16 cellular contexts compared by ENCODE assay signal in genomic region chr15:26971303-26972018, GRCh38. TPM values are rescaled to one million over a fixed set of nuclear protein-coding genes. Genes with fewer than 3 reads are reported as not detected.
DNase-seq lines count a peak whose midpoint lies in the region; ATAC-seq and TF ChIP-seq lines count a peak whose summit lies in the region.
"Had no signal": no experiment of that assay in that cellular context is flagged by ENCODE, and none has a peak within 500 bp of the region (broad histone marks: within the 10 kb centered on the region; RNA-seq: fewer than 3 reads in every experiment).

No MANE protein-coding gene starts in this region.

- H3K36me3 ChIP-seq in GM23338 (ENCODE audit: insufficient read depth), result no peaks in the 10 kb centered on the region
- H3K36me3 ChIP-seq in SJCRH30, result no peaks in the 10 kb centered on the region
- no peaks in the 10 kb centered on the region for H3K36me3 ChIP-seq in iPS-15b (ENCODE audit: control insufficient read depth, insufficient read depth, low read length)
- no peaks in the 10 kb centered on the region for H3K36me3 ChIP-seq in effector memory CD4-positive, alpha-beta T cell (ENCODE audit: control insufficient read depth, insufficient read depth, low read length)
- H3K36me3 ChIP-seq: lower lobe of right lung, stomach had no signal

- peaks cover 15% of the 10 kb centered on the region for H3K4me1 Mint-ChIP-seq in GM23338
- H3K4me1 Mint-ChIP-seq in activated CD8-positive, alpha-beta T cell treated with anti-CD3 and anti-CD28 coated beads for 36 hours (ENCODE audit: low read depth), result no peaks in the 10 kb centered on the region

- peak overlapping the region; percentile 94 for H3K4me2 ChIP-seq in GM23338

- H3K9me3 ChIP-seq in SJCRH30 (replicated peaks) (no peaks in the 10 kb centered on the region), iPS-15b (ENCODE audit: control insufficient read depth, insufficient read depth, low read length) (no peaks in the 10 kb centered on the region)
- no peaks in the 10 kb centered on the region for H3K9me3 ChIP-seq in effector memory CD4-positive, alpha-beta T cell (ENCODE audit: control insufficient read depth, low read length)
- H3K9me3 ChIP-seq: lower lobe of right lung had no signal

- TF ChIP-seq CTCF in GM23338 (conservative IDR thresholded peaks at IDR 0.05; ENCODE audit: low read depth in 2 of 2), result peak in 1 of 2 experiments; percentile 26; a peak in 1 of 4 replicates
- TF ChIP-seq CTCF in activated CD8-positive, alpha-beta T cell treated with anti-CD3 and anti-CD28 coated beads for 36 hours (IDR thresholded peaks at IDR 0.05), result no peak

- peaks cover 57% of the 10 kb centered on the region for H3K27me3 Mint-ChIP-seq in GM23338 (ENCODE audit: insufficient read depth, low read depth, poor library complexity)
- H3K27me3 Mint-ChIP-seq in activated CD8-positive, alpha-beta T cell treated with anti-CD3 and anti-CD28 coated beads for 36 hours, result peaks cover 20% of the 10 kb centered on the region

- peak overlapping the region; percentile 95 for H2AFZ ChIP-seq in GM23338
- H2AFZ ChIP-seq: GM23248 had no signal

- 0 out of 2 replicates have a peak, but pooled peaks cover 2% of the 10 kb centered on the region for H3F3A ChIP-seq in GM23338 (replicated peaks; ENCODE audit: low read depth)

- peak; percentile 51 for ATAC-seq in GM23338
- no peak for ATAC-seq in activated CD8-positive, alpha-beta T cell treated with anti-CD3 and anti-CD28 coated beads for 36 hours
- ATAC-seq: lower lobe of right lung had no signal

- intact Hi-C loops in activated CD8-positive, alpha-beta T cell treated with anti-CD3 and anti-CD28 coated beads for 36 hours (cut with micrococcal nuclease), result no loop called here

- POLR2A ChIA-PET in activated CD8-positive, alpha-beta T cell treated with anti-CD3 and anti-CD28 coated beads for 36 hours (lab: Charles Lee), result no interaction called here

- H3K4me3 Mint-ChIP-seq in GM23338, result peak overlapping the region; percentile 70
- no peak overlapping the region for H3K4me3 Mint-ChIP-seq in activated CD8-positive, alpha-beta T cell treated with anti-CD3 and anti-CD28 coated beads for 36 hours

- H4K20me1 ChIP-seq in GM23338 (replicated peaks; ENCODE audit: insufficient read depth), result 0 out of 2 replicates have a peak, but pooled peaks cover 4% of the 10 kb centered on the region

- 0 out of 3 replicates have a peak, but pooled peaks cover 3% of the 10 kb centered on the region for H3K9me3 Mint-ChIP-seq in GM23338
- no peaks in the 10 kb centered on the region for H3K9me3 Mint-ChIP-seq in activated CD8-positive, alpha-beta T cell treated with anti-CD3 and anti-CD28 coated beads for 36 hours

- H3K9ac ChIP-seq in iPS-15b (ENCODE audit: low read depth, low read length), result no peak overlapping the region
- H3K9ac ChIP-seq: GM23248 had no signal

- CTCF ChIA-PET in activated CD8-positive, alpha-beta T cell treated with anti-CD3 and anti-CD28 coated beads for 36 hours (lab: Charles Lee), result no interaction called here

- peaks cover 65% of the 10 kb centered on the region for H3K27me3 ChIP-seq in GM23338 (ENCODE audit: insufficient read depth)
- no peaks in the 10 kb centered on the region for H3K27me3 ChIP-seq in SJCRH30
- H3K27me3 ChIP-seq in iPS-15b (ENCODE audit: control insufficient read depth, insufficient read depth, low read length), result peaks cover 61% of the 10 kb centered on the region
- peaks cover 3% of the 10 kb centered on the region for H3K27me3 ChIP-seq in effector memory CD4-positive, alpha-beta T cell (replicated peaks; ENCODE audit: control insufficient read depth, insufficient read depth, low read length, poor library complexity, severe bottlenecking)

- DNase-seq in GM23338 (ENCODE audit: low spot score) (peak; percentile 63), SJCRH30 (peak; percentile 24 to 41), skeletal muscle cell (ENCODE audit: low read depth) (no peak), CD1c-positive myeloid dendritic cell (ENCODE audit: extremely low spot score) (no peak)
- DNase-seq in activated CD8-positive, alpha-beta T cell treated with anti-CD3 and anti-CD28 coated beads for 36 hours, result no peak
- no peak for DNase-seq in effector memory CD4-positive, alpha-beta T cell
- DNase-seq: activated CD4-positive, alpha-beta T cell treated with anti-CD3 and anti-CD28 coated beads, Interleukin-2, amount 50 U/mL, for 48 hours; activated naive CD4-positive, alpha-beta T cell treated with Interleukin-2 at 50 U/mL for 16 hours; GM23248; lower lobe of right lung; NCI-H1436 treated with DMSO at 0.1 percent for 48 hours; stomach; T-helper 2 cell had no signal

- no peaks in the 10 kb centered on the region; the same call in 2 of the 3 replicates for H3K36me3 Mint-ChIP-seq in GM23338 (ENCODE audit: low read depth)
- no peaks in the 10 kb centered on the region for H3K36me3 Mint-ChIP-seq in activated CD8-positive, alpha-beta T cell treated with anti-CD3 and anti-CD28 coated beads for 36 hours (ENCODE audit: low read depth)

- H3K9me2 ChIP-seq in GM23338 (ENCODE audit: insufficient read depth), result no peaks in the 10 kb centered on the region

- H3K27ac ChIP-seq in GM23338 (ENCODE audit: low read depth), result no peak overlapping the region
- peak overlapping the region; percentile 64; the same call in 1 of the 2 replicates for H3K27ac ChIP-seq in SJCRH30
- no peak overlapping the region for H3K27ac ChIP-seq in effector memory CD4-positive, alpha-beta T cell (ENCODE audit: insufficient read depth, low read length, poor library complexity, severe bottlenecking)
- H3K27ac ChIP-seq: GM23248, lower lobe of right lung, stomach had no signal

- H3K4me1 ChIP-seq in GM23338 (ENCODE audit: insufficient read depth), result peaks cover 11% of the 10 kb centered on the region; the same call in 1 of the 2 replicates
- H3K4me1 ChIP-seq in SJCRH30, result no peaks in the 10 kb centered on the region
- no peaks in the 10 kb centered on the region for H3K4me1 ChIP-seq in iPS-15b (ENCODE audit: control insufficient read depth, insufficient read depth, low read length)
- H3K4me1 ChIP-seq in effector memory CD4-positive, alpha-beta T cell (ENCODE audit: control insufficient read depth, insufficient read depth, low read length, poor library complexity, severe bottlenecking), result no peaks in the 10 kb centered on the region
- H3K4me1 ChIP-seq: lower lobe of right lung had no signal

- no peaks in the 10 kb centered on the region for H3K79me2 ChIP-seq in GM23338 (replicated peaks; ENCODE audit: insufficient read depth)

- no peak overlapping the region for H3K27ac Mint-ChIP-seq in GM23338
- no peak overlapping the region for H3K27ac Mint-ChIP-seq in activated CD8-positive, alpha-beta T cell treated with anti-CD3 and anti-CD28 coated beads for 36 hours

- peak overlapping the region; percentile 78 for H3K4me3 ChIP-seq in GM23338
- H3K4me3 ChIP-seq in SJCRH30, result peak overlapping the region; percentile 67
- peak overlapping the region; percentile 58 for H3K4me3 ChIP-seq in iPS-15b (ENCODE audit: low read depth, low read length)
- peak overlapping the region; percentile 21 for H3K4me3 ChIP-seq in skeletal muscle cell (ENCODE audit: low read depth, low read length)
- H3K4me3 ChIP-seq in effector memory CD4-positive, alpha-beta T cell (ENCODE audit: insufficient read depth, low read depth, low read length, poor library complexity, severe bottlenecking), result no peak overlapping the region
- H3K4me3 ChIP-seq: GM23248, lower lobe of right lung had no signal

TF ChIP-seq in GM23338, 12 proteins besides CTCF, POLR2A, EP300 and RAD21:
- TF ChIP-seq EZH2 (IDR thresholded peaks at IDR 0.05; ENCODE audit: low read depth, unreplicated experiment) (peak; percentile 63), POLR2AphosphoS5 (IDR thresholded peaks at IDR 0.05; ENCODE audit: low read depth) (no peak)
TF ChIP-seq in GM23338: peak in this region for 1.

RNA-seq across cellular contexts. Expression of gene GABRG3, which starts 0.5 kb away (rescaled TPM):
- total RNA-seq in GM23338 (2014; rRNA removed; shearing (Covaris generic)), result 0.50 and 1.4 TPM in 2 replicates
- 0.10 and 0.40 TPM in 2 replicates for polyA plus RNA-seq in GM23338 (2016; fragmentation: Nextera tagmentation; extraction: Ambion mirVana)
- 4.5 and 5.1 TPM in 2 replicates for total RNA-seq in SJCRH30 (2014; rRNA removed; shearing (Covaris generic))
- total RNA-seq in activated CD8-positive, alpha-beta T cell treated with anti-CD3 and anti-CD28 coated beads for 36 hours, result not detected
- total RNA-seq: fibroblast of villous mesenchyme, GM23248, lower lobe of right lung, pulmonary artery endothelial cell had no signal
- polyA plus RNA-seq: GM23248 had no signal

Comparison
In these comparisons a context has a peak if more than half of its experiments do, and no peak if none do; other contexts are left out.
1. DNase-seq: peak in GM23338 (single experiment) and SJCRH30 (2 of 2); none in skeletal muscle cell (single experiment), activated CD8-positive, alpha-beta T cell treated with anti-CD3 and anti-CD28 coated beads for 36 hours (single experiment), CD1c-positive myeloid dendritic cell (single experiment) and effector memory CD4-positive, alpha-beta T cell (0 of 3).